9 cellular contexts compared by ENCODE assay signal in the genomic region with DNA sequence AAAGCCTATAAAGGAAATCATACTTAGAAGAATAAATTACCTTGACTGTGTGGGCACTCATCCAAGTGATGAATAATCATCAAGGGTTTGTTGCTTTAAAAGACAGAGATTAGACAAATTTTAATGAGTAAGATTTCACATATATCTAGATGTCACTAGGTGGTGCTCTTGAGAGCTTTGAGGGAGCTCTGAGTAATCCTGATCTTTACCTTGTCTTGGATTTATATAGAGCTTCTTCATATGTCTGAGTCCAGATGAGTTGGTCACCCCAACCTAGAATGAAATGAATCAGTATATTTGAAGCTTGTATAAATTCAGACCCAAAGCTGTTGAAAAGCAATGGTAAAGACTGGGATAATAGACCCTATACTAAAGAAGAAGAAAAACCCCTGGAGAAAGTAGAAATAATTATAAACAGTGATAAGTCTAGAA. TPM values are rescaled to one million over a fixed set of nuclear protein-coding genes. Genes with fewer than 3 reads are reported as not detected.
A peak's percentile ranks its signal among the peaks of the same experiment; 100 is the strongest.
DNase-seq lines count a peak whose midpoint lies in the region; ATAC-seq, FAIRE-seq and TF ChIP-seq lines count a peak whose summit lies in the region.
"Had no signal": no experiment of that assay in that cellular context is flagged by ENCODE, and none has a peak within 500 bp of the region (broad histone marks: within the 10 kb centered on the region; RNA-seq: fewer than 3 reads in every experiment).

No MANE protein-coding gene starts in this region.

- H3K36me3 ChIP-seq in Caco-2 (ENCODE audit: control insufficient read depth, insufficient read depth, low read length) (peaks cover 11% of the 10 kb centered on the region), esophagus muscularis mucosa (no peaks in the 10 kb centered on the region), pancreas (no peaks in the 10 kb centered on the region)
- H3K36me3 ChIP-seq: SJSA1 had no signal

- no peak for TF ChIP-seq EP300 in esophagus muscularis mucosa (IDR thresholded peaks at IDR 0.05)

- H3K27ac ChIP-seq in RWPE1: no peak overlapping the region
- H3K27ac ChIP-seq in esophagus muscularis mucosa (replicated peaks in 1 of 4): no peak overlapping the region
- no peak overlapping the region for H3K27ac ChIP-seq in pancreas
- H3K27ac ChIP-seq: SJSA1 had no signal

- H3K36me3 Mint-ChIP-seq in Caco-2 (ENCODE audit: insufficient read depth, unreplicated experiment): peaks cover 16% of the 10 kb centered on the region

- DNase-seq in Caco-2 (peak in 1 of 2 experiments; percentile 44), LoVo (ENCODE audit: low spot score) (peak; percentile 84), RWPE1 (ENCODE audit: low spot score) (peak; percentile 90), esophagus muscularis mucosa (ENCODE audit: extremely low spot score) (no peak), pancreas (no peak), middle frontal gyrus (ENCODE audit: extremely low spot score, low spot score) (no peak)

- H3K4me1 ChIP-seq in Caco-2 (peaks cover 29% of the 10 kb centered on the region), esophagus muscularis mucosa (no peaks in the 10 kb centered on the region), pancreas (peaks cover 0 to 11% (median 0%) of the 10 kb centered on the region in 3 donors)
- H3K4me1 ChIP-seq: SJSA1 had no signal

- CTCF ChIA-PET in Caco-2 (lab: Charles Lee): interaction anchor here (0.5 to 3.3 kb wide), 10 partner anchors 9 to 269 kb away, joined by 3 to 23 read pairs (median 6); no protein-coding TSS in a partner anchor
- CTCF ChIA-PET in RWPE1 (lab: Yijun Ruan, JAX): interaction anchor here (0.6 to 0.8 kb wide), 6 partner anchors 21 to 501 kb away, joined by 3 to 5 read pairs (median 3); partner anchors contain the start of gene TSPAN13

- peaks cover 16% of the 10 kb centered on the region for H3K4me1 Mint-ChIP-seq in Caco-2 (ENCODE audit: low read depth, unreplicated experiment)

- BruUV-seq in Caco-2 (replicated peaks; lab: Mats Ljungman, UMichigan): no TSS peak

- no peak for TF ChIP-seq POLR2A in esophagus muscularis mucosa (IDR thresholded peaks at IDR 0.05; ENCODE audit: low read depth)

- intact Hi-C loops in Caco-2 (cut with micrococcal nuclease; ENCODE audit: unreplicated experiment): loop anchor here (1.0 to 5.0 kb wide), 4 partner anchors 90 to 496 kb away; partner anchors contain the start of gene AHR
- intact Hi-C loops in esophagus muscularis mucosa (cut with DNase I): loop anchor here (1.0 kb wide), 1 partner anchor 117 kb away; no protein-coding TSS in a partner anchor
- intact Hi-C loops in pancreas (cut with DNase I): loop anchor here in 1 of 3 donors (10.0 kb wide), 1 partner anchor 114 kb away; no protein-coding TSS in a partner anchor

- peak; percentile 54 for FAIRE-seq in pancreas (lab: Jason Lieb, UNC)

- POLR2A ChIA-PET in Caco-2 (lab: Charles Lee) (interaction anchor here (0.6 to 1.0 kb wide), 3 partner anchors 9 to 497 kb away, joined by 3 to 5 read pairs (median 4); no protein-coding TSS in a partner anchor), RWPE1 (lab: Yijun Ruan, JAX; ENCODE audit: low non-redundant PET) (no interaction called here)

- H3K9me3 Mint-ChIP-seq in Caco-2 (ENCODE audit: unreplicated experiment): no peaks in the 10 kb centered on the region

- H3K4me3 Mint-ChIP-seq in Caco-2 (ENCODE audit: unreplicated experiment): peak overlapping the region; percentile 20

- H3K27me3 Mint-ChIP-seq in Caco-2 (ENCODE audit: insufficient read depth, unreplicated experiment): no peaks in the 10 kb centered on the region

- no peaks in the 10 kb centered on the region for H3K27me3 ChIP-seq in Caco-2 (replicated peaks; ENCODE audit: control insufficient read depth, insufficient read depth, low read length)
- no peaks in the 10 kb centered on the region for H3K27me3 ChIP-seq in esophagus muscularis mucosa
- no peaks in the 10 kb centered on the region for H3K27me3 ChIP-seq in pancreas
- H3K27me3 ChIP-seq: SJSA1 had no signal

- TF ChIP-seq CTCF in Caco-2 (IDR thresholded peaks at IDR 0.05; ENCODE audit: insufficient read depth in 1 of 2, low read depth in 1 of 2, low read length in 1 of 2, severe bottlenecking in 1 of 2, unreplicated experiment in 1 of 2): peak in 1 of 2 experiments; percentile 54
- peak; percentile 71 for TF ChIP-seq CTCF in RWPE1 (conservative IDR thresholded peaks at IDR 0.05; ENCODE audit: low read depth)
- peak in 2 of 3 experiments; percentile 32 to 49 for TF ChIP-seq CTCF in esophagus muscularis mucosa (IDR thresholded peaks at IDR 0.05)
- TF ChIP-seq CTCF in pancreas (IDR thresholded peaks at IDR 0.05): peak; percentile 15 to 39 (median 24)

- H3K4me3 ChIP-seq in Caco-2 (ENCODE audit: low read depth, low read length) (no peak overlapping the region), esophagus muscularis mucosa (no peak overlapping the region), pancreas (no peak overlapping the region)
- H3K4me3 ChIP-seq: SJSA1 had no signal

- H3K9me3 ChIP-seq in Caco-2 (no peaks in the 10 kb centered on the region), esophagus muscularis mucosa (no peaks in the 10 kb centered on the region), pancreas (no peaks in the 10 kb centered on the region)
- H3K9me3 ChIP-seq: SJSA1 had no signal

- ATAC-seq in GM19395 (IDR thresholded peaks at IDR 0.05; ENCODE audit: unreplicated experiment) (peak; percentile 65), pancreas (peak; percentile 51 to 85 (median 76)), HG02938 (IDR thresholded peaks at IDR 0.05; ENCODE audit: unreplicated experiment) (no peak)

- peak overlapping the region; percentile 13 for H3K27ac Mint-ChIP-seq in Caco-2 (ENCODE audit: unreplicated experiment)

RNA-seq across cellular contexts. Expression of gene AGR2, which starts 3.7 kb away (rescaled TPM):
- total RNA-seq in Caco-2 (2022) (343 and 467 TPM in 2 replicates), esophagus muscularis mucosa (not detected), pancreas (10 to 100 TPM in 3 of 6 donors, 1 to 10 TPM in 3; 5.4 to 31.5 (median 11.5) TPM)
- 10 to 100 TPM in 1 of 2 donors, 1 to 10 TPM in 1; 2.3 to 14.1 TPM for polyA plus RNA-seq in pancreas
- total RNA-seq: SJSA1 had no signal

RNA-seq across cellular contexts. Expression of gene TSPAN13, which starts 47.6 kb away (rescaled TPM):
- total RNA-seq in Caco-2 (2022) (193 and 208 TPM in 2 replicates), esophagus muscularis mucosa (1 to 10 TPM; 2.1 to 8.8 (median 6.5) TPM), pancreas (10 to 100 TPM; 30.7 to 64.6 (median 53.0) TPM)
- 10 to 100 TPM; 49.3 to 64.9 TPM for polyA plus RNA-seq in pancreas

Comparison
In these comparisons a context has a peak if more than half of its experiments do, and no peak if none do; other contexts are left out.
1. DNase-seq: peak in LoVo (single experiment) and RWPE1 (single experiment); none in esophagus muscularis mucosa (single experiment), pancreas (0 of 6) and middle frontal gyrus (single experiment).
2. RNA of gene AGR2, which starts 3.7 kb away (total RNA-seq): 343 to 467 TPM in Caco-2; 5.4 to 31.5 TPM in pancreas and not detected in esophagus muscularis mucosa; every median in the first group is over 10 times any median in the second.